ENCODE assay signal across 18 cellular contexts in the genomic region with DNA sequence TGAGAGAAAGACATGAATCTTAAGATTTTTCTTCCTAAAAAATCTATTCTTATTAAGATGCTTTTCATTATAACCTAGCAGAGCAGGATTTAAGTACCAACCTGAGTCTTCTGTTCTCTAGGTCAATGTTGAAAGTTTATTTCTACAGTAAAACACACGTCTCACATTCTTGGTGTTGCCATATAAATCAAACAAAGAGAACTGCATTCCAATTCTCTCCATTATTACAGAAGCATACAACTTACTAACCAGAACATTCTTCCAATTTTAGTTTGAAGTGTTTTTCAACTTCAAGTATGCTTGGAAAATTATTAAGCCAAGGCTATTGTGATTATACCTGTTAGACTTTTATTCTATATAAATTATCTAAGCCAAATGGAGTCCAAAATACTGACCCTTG.
DNase-seq lines count a peak whose midpoint lies in the region; ATAC-seq and TF ChIP-seq lines count a peak whose summit lies in the region.
"Had no signal": no experiment of that assay in that cellular context is flagged by ENCODE, and none has a peak within 500 bp of the region (broad histone marks: within the 10 kb centered on the region; RNA-seq: fewer than 3 reads in every experiment).

No MANE protein-coding gene starts in this region.

- intact Hi-C loops in lower lobe of right lung (cut with DNase I): no loop called here

- H3K4me1 ChIP-seq in lower lobe of right lung (no peaks in the 10 kb centered on the region), MM.1S (ENCODE audit: low read length) (peaks cover 6% of the 10 kb centered on the region)
- H3K4me1 ChIP-seq: BE2C had no signal

- no peaks in the 10 kb centered on the region for H3K9me3 ChIP-seq in lower lobe of right lung
- H3K9me3 ChIP-seq in MM.1S (replicated peaks; ENCODE audit: insufficient read depth, low read length): no peaks in the 10 kb centered on the region
- H3K9me3 ChIP-seq: BE2C; BLaER1 treated with 17β-estradiol and CSF1 and Interleukin-3, amounts not matched to agents 10 nM and 100 nM had no signal

- no peaks in the 10 kb centered on the region for H3K27me3 ChIP-seq in lower lobe of right lung (ENCODE audit: low read depth)
- no peaks in the 10 kb centered on the region for H3K27me3 ChIP-seq in MM.1S (replicated peaks; ENCODE audit: insufficient read depth, low read length)
- H3K27me3 ChIP-seq: BE2C; BLaER1 treated with 17β-estradiol and CSF1 and Interleukin-3, amounts not matched to agents 10 nM and 100 nM had no signal

- no peaks in the 10 kb centered on the region for H4K20me1 ChIP-seq in MM.1S (ENCODE audit: insufficient read depth, low read length)
- H4K20me1 ChIP-seq: BLaER1 treated with 17β-estradiol and CSF1 and Interleukin-3, amounts not matched to agents 10 nM and 100 nM had no signal

- no peak overlapping the region for H3K9ac ChIP-seq in MM.1S (ENCODE audit: low read length)
- H3K9ac ChIP-seq: BLaER1 treated with 17β-estradiol and CSF1 and Interleukin-3, amounts not matched to agents 10 nM and 100 nM; GM23248 had no signal

- no peaks in the 10 kb centered on the region for H3K9me2 ChIP-seq in MM.1S (replicated peaks; ENCODE audit: insufficient read depth, low read length)

- no peak overlapping the region for H3K4me3 ChIP-seq in lower lobe of right lung
- H3K4me3 ChIP-seq in MM.1S (ENCODE audit: low read length): no peak overlapping the region
- H3K4me3 ChIP-seq: BLaER1 treated with 17β-estradiol and CSF1 and Interleukin-3, amounts not matched to agents 10 nM and 100 nM; GM23248 had no signal

- no peak overlapping the region for H3K4me2 ChIP-seq in MM.1S (ENCODE audit: low read depth, low read length)
- H3K4me2 ChIP-seq: BLaER1 treated with 17β-estradiol and CSF1 and Interleukin-3, amounts not matched to agents 10 nM and 100 nM had no signal

- H3F3A ChIP-seq in MM.1S (ENCODE audit: insufficient read depth, low read length): no peaks in the 10 kb centered on the region

- DNase-seq in EH (ENCODE audit: low read depth) (peak; percentile 4), astrocyte of the hippocampus (ENCODE audit: low read depth, low spot score) (peak; percentile 11), lower lobe of right lung (no peak), KBM-7 (no peak), MM.1S (no peak)
- DNase-seq: AML-193; BE2C; CD4-positive, alpha-beta T cell; CD8-positive, alpha-beta memory T cell; DMS 273 treated with DMSO at 0.1 percent for 48 hours; DMS79; GF-D8; GM23248; H7; HCEC 1CT had no signal

- ATAC-seq in lower lobe of right lung: peak; percentile 63 to 68
- ATAC-seq in HG03342 (IDR thresholded peaks at IDR 0.05; ENCODE audit: unreplicated experiment): no peak
- ATAC-seq in HG02610 (IDR thresholded peaks at IDR 0.05; ENCODE audit: unreplicated experiment): no peak

- no peaks in the 10 kb centered on the region for H3K79me2 ChIP-seq in MM.1S (ENCODE audit: low read length)

- TF ChIP-seq CTCF in lower lobe of right lung (IDR thresholded peaks at IDR 0.05) (no peak), MM.1S (IDR thresholded peaks at IDR 0.05; ENCODE audit: low read length) (no peak)

- no peak overlapping the region for H2AFZ ChIP-seq in MM.1S (ENCODE audit: low read length)
- H2AFZ ChIP-seq: GM23248 had no signal

- no peaks in the 10 kb centered on the region for H3K36me3 ChIP-seq in lower lobe of right lung
- H3K36me3 ChIP-seq in MM.1S (replicated peaks; ENCODE audit: insufficient read depth, low read length): no peaks in the 10 kb centered on the region
- H3K36me3 ChIP-seq: BE2C had no signal

- H3K27ac ChIP-seq in lower lobe of right lung (no peak overlapping the region), MM.1S (ENCODE audit: low read length) (no peak overlapping the region)
- H3K27ac ChIP-seq: BLaER1 treated with 17β-estradiol and CSF1 and Interleukin-3, amounts not matched to agents 10 nM and 100 nM; GM23248 had no signal

- in situ Hi-C loops in KBM-7 (cut with MboI; ENCODE audit: low pct_unique_long_range_greater_than_20kb, low sequenced_read_pairs): no loop called here

Comparison
In these comparisons a context has a peak if more than half of its experiments do, and no peak if none do; other contexts are left out.
1. DNase-seq: peak in EH (single experiment) and astrocyte of the hippocampus (single experiment); none in lower lobe of right lung (single experiment), KBM-7 (single experiment) and MM.1S (single experiment).
2. ATAC-seq: peak in lower lobe of right lung (2 of 2); none in HG03342 (single experiment) and HG02610 (single experiment).